ENCODE assay signal across 3 cellular contexts in genomic region chr2:127048969-127049897, GRCh38.
TF ChIP-seq lines count a peak whose summit lies in the region.

No MANE protein-coding gene starts in this region.

TF ChIP-seq in SK-N-SH, 30 proteins besides CTCF, POLR2A, EP300 and RAD21 (continues in another document):
- TF ChIP-seq TEAD4 (IDR thresholded peaks at IDR 0.05; ENCODE audit: borderline replicate concordance, insufficient read depth) (no peak), REST (IDR thresholded peaks at IDR 0.05; ENCODE audit: low read depth, low read length) (no peak), NFIC (IDR thresholded peaks at IDR 0.05; ENCODE audit: borderline replicate concordance) (no peak), ELF1 (IDR thresholded peaks at IDR 0.05) (no peak), SIN3A (IDR thresholded peaks at IDR 0.05; ENCODE audit: borderline replicate concordance, low read depth, low read length) (no peak), MEF2A (IDR thresholded peaks at IDR 0.05; ENCODE audit: borderline replicate concordance, low read depth) (no peak), POLR2AphosphoS5 (IDR thresholded peaks at IDR 0.05; ENCODE audit: low read depth, low read length) (no peak), TCF12 (IDR thresholded peaks at IDR 0.05) (no peak), NRF1 (IDR thresholded peaks at IDR 0.05; ENCODE audit: low read depth, low read length) (no peak), JUND (IDR thresholded peaks at IDR 0.05) (no peak), MXI1 (IDR thresholded peaks at IDR 0.05; ENCODE audit: low read depth, low read length) (no peak), TAF1 (IDR thresholded peaks at IDR 0.05; ENCODE audit: borderline replicate concordance, low read depth, low read length) (no peak), SMC3 (IDR thresholded peaks at IDR 0.05; ENCODE audit: low read depth, low read length) (no peak), PBX3 (IDR thresholded peaks at IDR 0.05) (no peak), GABPA (IDR thresholded peaks at IDR 0.05; ENCODE audit: low read depth) (no peak)
- TF ChIP-seq, protein P1, sequence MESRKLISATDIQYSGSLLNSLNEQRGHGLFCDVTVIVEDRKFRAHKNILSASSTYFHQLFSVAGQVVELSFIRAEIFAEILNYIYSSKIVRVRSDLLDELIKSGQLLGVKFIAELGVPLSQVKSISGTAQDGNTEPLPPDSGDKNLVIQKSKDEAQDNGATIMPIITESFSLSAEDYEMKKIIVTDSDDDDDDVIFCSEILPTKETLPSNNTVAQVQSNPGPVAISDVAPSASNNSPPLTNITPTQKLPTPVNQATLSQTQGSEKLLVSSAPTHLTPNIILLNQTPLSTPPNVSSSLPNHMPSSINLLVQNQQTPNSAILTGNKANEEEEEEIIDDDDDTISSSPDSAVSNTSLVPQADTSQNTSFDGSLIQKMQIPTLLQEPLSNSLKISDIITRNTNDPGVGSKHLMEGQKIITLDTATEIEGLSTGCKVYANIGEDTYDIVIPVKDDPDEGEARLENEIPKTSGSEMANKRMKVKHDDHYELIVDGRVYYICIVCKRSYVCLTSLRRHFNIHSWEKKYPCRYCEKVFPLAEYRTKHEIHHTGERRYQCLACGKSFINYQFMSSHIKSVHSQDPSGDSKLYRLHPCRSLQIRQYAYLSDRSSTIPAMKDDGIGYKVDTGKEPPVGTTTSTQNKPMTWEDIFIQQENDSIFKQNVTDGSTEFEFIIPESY (IDR thresholded peaks at IDR 0.05; ENCODE audit: borderline replicate concordance, low read depth): no peak

TF ChIP-seq in SK-N-SH treated with all-trans-retinoic acid at 6 μM for 48 hours, 23 proteins besides CTCF, POLR2A, EP300 and RAD21:
- TF ChIP-seq, protein P2, sequence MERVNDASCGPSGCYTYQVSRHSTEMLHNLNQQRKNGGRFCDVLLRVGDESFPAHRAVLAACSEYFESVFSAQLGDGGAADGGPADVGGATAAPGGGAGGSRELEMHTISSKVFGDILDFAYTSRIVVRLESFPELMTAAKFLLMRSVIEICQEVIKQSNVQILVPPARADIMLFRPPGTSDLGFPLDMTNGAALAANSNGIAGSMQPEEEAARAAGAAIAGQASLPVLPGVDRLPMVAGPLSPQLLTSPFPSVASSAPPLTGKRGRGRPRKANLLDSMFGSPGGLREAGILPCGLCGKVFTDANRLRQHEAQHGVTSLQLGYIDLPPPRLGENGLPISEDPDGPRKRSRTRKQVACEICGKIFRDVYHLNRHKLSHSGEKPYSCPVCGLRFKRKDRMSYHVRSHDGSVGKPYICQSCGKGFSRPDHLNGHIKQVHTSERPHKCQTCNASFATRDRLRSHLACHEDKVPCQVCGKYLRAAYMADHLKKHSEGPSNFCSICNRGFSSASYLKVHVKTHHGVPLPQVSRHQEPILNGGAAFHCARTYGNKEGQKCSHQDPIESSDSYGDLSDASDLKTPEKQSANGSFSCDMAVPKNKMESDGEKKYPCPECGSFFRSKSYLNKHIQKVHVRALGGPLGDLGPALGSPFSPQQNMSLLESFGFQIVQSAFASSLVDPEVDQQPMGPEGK (CRISPR knock-in tag; IDR thresholded peaks at IDR 0.05; ENCODE audit: borderline replicate concordance): no peak
- no peak for TF ChIP-seq CSDC2 (CRISPR knock-in tag; IDR thresholded peaks at IDR 0.05)
- no peak for TF ChIP-seq BACH2 (CRISPR knock-in tag; IDR thresholded peaks at IDR 0.05; ENCODE audit: borderline replicate concordance)
- no peak for TF ChIP-seq CSRNP3 (CRISPR knock-in tag; IDR thresholded peaks at IDR 0.05)
- no peak for TF ChIP-seq ESRRG (CRISPR knock-in tag; IDR thresholded peaks at IDR 0.05)
TF ChIP-seq in SK-N-SH treated with all-trans-retinoic acid at 6 μM for 48 hours: peak in this region for 0.

TF ChIP-seq in H1, 55 proteins besides CTCF, POLR2A, EP300 and RAD21:
- TF ChIP-seq TAF1 (IDR thresholded peaks at IDR 0.05; ENCODE audit: low read depth, low read length): no peak
- TF ChIP-seq SRF (IDR thresholded peaks at IDR 0.05; ENCODE audit: low read depth, low read length): no peak
TF ChIP-seq in H1: peak in this region for 0.
